Comparison of ENCODE assay signal across 15 cellular contexts in genomic region chr10:124066744-124067714, GRCh38. TPM values are rescaled to one million over a fixed set of nuclear protein-coding genes. Genes with fewer than 3 reads are reported as not detected.
DNase-seq lines count a peak whose midpoint lies in the region; ATAC-seq and TF ChIP-seq lines count a peak whose summit lies in the region.
"Had no signal": no experiment of that assay in that cellular context is flagged by ENCODE, and none has a peak within 500 bp of the region (broad histone marks: within the 10 kb centered on the region; RNA-seq: fewer than 3 reads in every experiment).

No MANE protein-coding gene starts in this region.

- no peak overlapping the region for H3K4me3 Mint-ChIP-seq in endodermal cell

- no peak overlapping the region for H3K27ac Mint-ChIP-seq in endodermal cell

- no peaks in the 10 kb centered on the region for H3K27me3 ChIP-seq in endodermal cell (ENCODE audit: control insufficient read depth, insufficient read depth, low read length, poor library complexity, severe bottlenecking)
- H3K27me3 ChIP-seq: body of pancreas had no signal

- no peaks in the 10 kb centered on the region for H3K9me3 ChIP-seq in endodermal cell (ENCODE audit: control insufficient read depth, low read length)
- H3K9me3 ChIP-seq: body of pancreas had no signal

- no peaks in the 10 kb centered on the region for H3K27me3 Mint-ChIP-seq in endodermal cell (ENCODE audit: insufficient read depth)

- no peaks in the 10 kb centered on the region for H3K9me3 Mint-ChIP-seq in endodermal cell
- H3K9me3 Mint-ChIP-seq: stimulated activated naive CD8-positive, alpha-beta T cell treated with anti-CD3 and anti-CD28 coated beads, Interleukin-15, amount 100 ng/mL, for 72 hours had no signal

- no peak overlapping the region for H3K4me3 ChIP-seq in endodermal cell (ENCODE audit: low read length)
- H3K4me3 ChIP-seq: body of pancreas, lung had no signal

- no peak for ATAC-seq in GM21390 (IDR thresholded peaks at IDR 0.05; ENCODE audit: unreplicated experiment)
- ATAC-seq: body of pancreas; stimulated activated naive CD8-positive, alpha-beta T cell treated with anti-CD3 and anti-CD28 coated beads, Interleukin-15, amount 100 ng/mL, for 72 hours had no signal

- no peak for TF ChIP-seq CTCF in endodermal cell (conservative IDR thresholded peaks at IDR 0.05)

- peaks cover 3% of the 10 kb centered on the region for H3K4me1 ChIP-seq in endodermal cell (ENCODE audit: control insufficient read depth, insufficient read depth, low read length)

- WGBS in endodermal cell (ENCODE audit: insufficient coverage in 1 of 2, insufficient read length in 1 of 2), 2 experiments = 79 to 81% methylated on average over 10 to 12 of the region's 12 CpGs

- DNase-seq in EH (ENCODE audit: low read depth) (peak; percentile 3), NOMO-1 treated with DMSO at 0.1 percent for 48 hours (lab: John Stamatoyannopoulos, UW; ENCODE audit: unreplicated experiment) (peak; percentile 93), endodermal cell (peak; percentile 91), pons (ENCODE audit: low spot score) (peak; percentile 75), UCSD-AML1 (lab: John Stamatoyannopoulos, UW; ENCODE audit: unreplicated experiment) (no peak), NCI-H2081 (lab: John Stamatoyannopoulos, UW) (no peak), DMS153 treated with DMSO at 0.1 percent for 48 hours (lab: John Stamatoyannopoulos, UW; ENCODE audit: unreplicated experiment) (no peak)
- DNase-seq: activated CD4-positive, alpha-beta T cell treated with anti-CD3 and anti-CD28 coated beads, Interleukin-2, amount 50 U/mL, for 48 hours; NCI-H1694 treated with DMSO at 0.1 percent for 48 hours; stimulated activated CD4-positive, alpha-beta T cell treated with anti-CD3 and anti-CD28 coated beads, Interleukin-4, amount 100 ng/mL, for 1 hour; stimulated activated naive CD8-positive, alpha-beta T cell treated with anti-CD3 and anti-CD28 coated beads, Interleukin-15, amount 100 ng/mL, for 72 hours; T-helper 2 cell had no signal

- H3K27ac ChIP-seq in endodermal cell (ENCODE audit: low read depth, low read length) = no peak overlapping the region

- no peaks in the 10 kb centered on the region for H3K36me3 ChIP-seq in endodermal cell (ENCODE audit: control insufficient read depth, insufficient read depth, low read length)

- H3K9ac ChIP-seq in endodermal cell (ENCODE audit: extremely low read depth, low read length, poor library complexity, severe bottlenecking) = no peak overlapping the region

- H3K4me1 Mint-ChIP-seq in endodermal cell = peaks cover 25% of the 10 kb centered on the region

- H3K36me3 Mint-ChIP-seq in endodermal cell (ENCODE audit: low read depth) = no peaks in the 10 kb centered on the region

RNA-seq across cellular contexts. Expression of gene CHST15, which starts 26.4 kb away (rescaled TPM):
- 10 to 100 TPM in 1 of 2 donors, 1 to 10 TPM in 1; 7.5 to 14.9 TPM for total RNA-seq in endodermal cell
- 8.9 TPM for polyA plus RNA-seq in endodermal cell (2013, experiment 1 of 2)
- 10.0 TPM for polyA plus RNA-seq in endodermal cell (2013, experiment 2 of 2)

Comparison
In these comparisons a context has a peak if more than half of its experiments do, and no peak if none do; other contexts are left out.
1. DNase-seq: peak in EH (single experiment), NOMO-1 treated with DMSO at 0.1 percent for 48 hours (single experiment), endodermal cell (single experiment) and pons (single experiment); none in UCSD-AML1 (single experiment), NCI-H2081 (0 of 2) and DMS153 treated with DMSO at 0.1 percent for 48 hours (single experiment).